Comparison of ENCODE assay signal across 24 cellular contexts in genomic region chr3:63479661-63480035, GRCh38.
DNase-seq lines count a peak whose midpoint lies in the region; ATAC-seq, FAIRE-seq and TF ChIP-seq lines count a peak whose summit lies in the region.
"Had no signal": no experiment of that assay in that cellular context is flagged by ENCODE, and none has a peak within 500 bp of the region (broad histone marks: within the 10 kb centered on the region; RNA-seq: fewer than 3 reads in every experiment).

No MANE protein-coding gene starts in this region.

- no peak overlapping the region for H2AFZ ChIP-seq in HepG2 (ENCODE audit: low read length)
- no peak overlapping the region for H2AFZ ChIP-seq in trophoblast cell (ENCODE audit: insufficient read depth, low read length, poor library complexity)

- H3K36me3 ChIP-seq in liver (ENCODE audit: control insufficient read depth in 4 of 4, insufficient read depth in 3 of 4, low read depth in 1 of 4, low read length in 3 of 4) (no peaks in the 10 kb centered on the region), HepG2 (replicated peaks in 1 of 2; ENCODE audit: control insufficient read depth in 1 of 2, insufficient read depth in 2 of 2, low read length in 2 of 2) (no peaks in the 10 kb centered on the region), gastroesophageal sphincter (no peaks in the 10 kb centered on the region), trophoblast cell (ENCODE audit: control insufficient read depth in 1 of 2, insufficient read depth in 2 of 2, low read length in 2 of 2) (no peaks in the 10 kb centered on the region)

- no peak overlapping the region for H2BK5ac ChIP-seq in trophoblast cell (ENCODE audit: low read depth, low read length, poor library complexity)

- no peak overlapping the region for H2BK120ac ChIP-seq in trophoblast cell (ENCODE audit: insufficient read depth, low read length, poor library complexity)

- H3K79me1 ChIP-seq in trophoblast cell (ENCODE audit: low read length), result no peaks in the 10 kb centered on the region

- TF ChIP-seq POLR2A in HepG2 (IDR thresholded peaks at IDR 0.05; ENCODE audit: insufficient read depth in 1 of 2, low read depth in 2 of 2, low read length in 2 of 2) (no peak), gastroesophageal sphincter (IDR thresholded peaks at IDR 0.05) (no peak)

- intact Hi-C loops in HepG2 (cut with micrococcal nuclease; ENCODE audit: unreplicated experiment), result no loop called here

- H3K9ac ChIP-seq in liver (ENCODE audit: low read depth in 1 of 2, low read length in 2 of 2) (no peak overlapping the region), HepG2 (ENCODE audit: insufficient read depth, low read depth, low read length) (no peak overlapping the region), trophoblast cell (ENCODE audit: low read length) (peak overlapping the region; percentile 26)
- H3K9ac ChIP-seq: SK-N-SH had no signal

- H4K12ac ChIP-seq in trophoblast cell (ENCODE audit: low read depth, low read length), result no peak overlapping the region

- TF ChIP-seq CTCF in liver (IDR thresholded peaks at IDR 0.05; ENCODE audit: low read depth, low read length, missing input control) (no peak), HepG2 (CRISPR knock-in tag; IDR thresholded peaks at IDR 0.05) (no peak), gastroesophageal sphincter (IDR thresholded peaks at IDR 0.05) (no peak)

- H3K14ac ChIP-seq in trophoblast cell (ENCODE audit: low read length), result no peak overlapping the region

- POLR2A ChIA-PET in HepG2 (lab: Yijun Ruan, JAX), result no interaction called here

- CTCF ChIA-PET in HepG2 (lab: Yijun Ruan, JAX; ENCODE audit: low intra/inter-chr PET ratio, low total read pairs), result no interaction called here

- H3K4me1 ChIP-seq in liver (ENCODE audit: control insufficient read depth in 4 of 4, insufficient read depth in 4 of 4, low read length in 3 of 4) (no peaks in the 10 kb centered on the region), HepG2 (ENCODE audit: insufficient read depth, low read length) (peaks cover 7% of the 10 kb centered on the region), gastroesophageal sphincter (no peaks in the 10 kb centered on the region), trophoblast cell (ENCODE audit: control insufficient read depth in 1 of 2, insufficient read depth in 2 of 2, low read length in 2 of 2) (no peaks in the 10 kb centered on the region)

- TF ChIP-seq RAD21 in liver (IDR thresholded peaks at IDR 0.05) (no peak), HepG2 (CRISPR knock-in tag; IDR thresholded peaks at IDR 0.05) (no peak)

- DNase-seq in HepG2 (ENCODE audit: low spot score) (no peak), trophoblast cell (no peak), hippocampal formation (lab: John Stamatoyannopoulos, UW) (no peak), T-helper 9 cell (no peak)
- no peak for DNase-seq in stimulated activated CD4-positive, alpha-beta T cell treated with anti-CD3 and anti-CD28 coated beads, Interleukin-12 subunit alpha, Interleukin-12 subunit beta, amount 100 ng/mL, for 4 hours
- DNase-seq: 8988T; AML-193; C1 segment of cervical spinal cord; CD8-positive, alpha-beta T cell; DND-41; Karpas-422; MV-4-11; NCI-H1417; NCI-H187; NCI-H226; NCI-H774; NK-92 treated with Interleukin-12 subunit alpha and Interleukin-12 subunit beta, amount 100 ng/mL, for 24 hours; SHP77 treated with DMSO at 0.1 percent for 48 hours; SK-N-SH had no signal

- H3K27me3 ChIP-seq in liver (ENCODE audit: control insufficient read depth in 4 of 4, insufficient read depth in 4 of 4, low read length in 3 of 4), result peaks cover 0 to 2% (median 0%) of the 10 kb centered on the region in 4 donors
- peaks cover 0 to 1% of the 10 kb centered on the region in 2 experiments; a peak in 1 of 5 replicates for H3K27me3 ChIP-seq in HepG2 (ENCODE audit: control insufficient read depth in 1 of 2, insufficient read depth in 2 of 2, low read length in 2 of 2)
- no peaks in the 10 kb centered on the region for H3K27me3 ChIP-seq in gastroesophageal sphincter
- H3K27me3 ChIP-seq in trophoblast cell (ENCODE audit: insufficient read depth, low read length), result no peaks in the 10 kb centered on the region

- H3K79me2 ChIP-seq in HepG2 (ENCODE audit: insufficient read depth, low read length) (no peaks in the 10 kb centered on the region), trophoblast cell (ENCODE audit: control insufficient read depth, insufficient read depth, low read length, poor library complexity) (no peaks in the 10 kb centered on the region)

- H3K4me2 ChIP-seq in HepG2 (ENCODE audit: low read depth, low read length) (no peak overlapping the region), trophoblast cell (ENCODE audit: low read length) (no peak overlapping the region)
- H3K4me2 ChIP-seq: SK-N-SH had no signal

- TF ChIP-seq EP300 in HepG2 (IDR thresholded peaks at IDR 0.05; ENCODE audit: low read depth in 2 of 2, low read length in 2 of 2), result no peak
- no peak for TF ChIP-seq EP300 in HepG2 (CRISPR knock-in tag; IDR thresholded peaks at IDR 0.05; ENCODE audit: borderline replicate concordance)
- TF ChIP-seq EP300 in gastroesophageal sphincter (IDR thresholded peaks at IDR 0.05), result no peak

- 70% methylated on average over 2 of the region's 2 CpGs for WGBS in liver
- WGBS in HepG2 (ENCODE audit: low lambda C conversion rate), result 45% methylated on average over 2 of the region's 2 CpGs
- WGBS in gastroesophageal sphincter (ENCODE audit: low coverage in 1 of 2), 2 donors, result 30 to 38% methylated on average over 1 of the region's 2 CpGs
- no CpG with 5 or more reads among the region's 2 CpGs for WGBS in trophoblast cell (ENCODE audit: extremely low coverage, insufficient coverage, insufficient read length)

- H3K4me3 ChIP-seq in liver (ENCODE audit: low read depth in 1 of 3, low read length in 3 of 3) (no peak overlapping the region), HepG2 (replicated peaks in 1 of 3; ENCODE audit: insufficient read depth in 1 of 3, low read depth in 2 of 3, low read length in 3 of 3) (no peak overlapping the region), gastroesophageal sphincter (no peak overlapping the region), trophoblast cell (ENCODE audit: low read depth, low read length) (no peak overlapping the region)

- no peak overlapping the region for H4K8ac ChIP-seq in trophoblast cell (ENCODE audit: low read depth, low read length)

- H4K20me1 ChIP-seq in HepG2 (ENCODE audit: insufficient read depth, low read length), result no peaks in the 10 kb centered on the region

- H2AK5ac ChIP-seq in trophoblast cell (ENCODE audit: low read length), result no peak overlapping the region

- H3K27ac ChIP-seq in liver (ENCODE audit: low read depth in 1 of 2, low read length in 2 of 2) (no peak overlapping the region), HepG2 (ENCODE audit: extremely low read length, insufficient read depth, low read length) (no peak overlapping the region), gastroesophageal sphincter (no peak overlapping the region), trophoblast cell (ENCODE audit: low read depth, low read length) (no peak overlapping the region)
- H3K27ac ChIP-seq: RWPE1 had no signal

- no peak overlapping the region for H3K18ac ChIP-seq in trophoblast cell (ENCODE audit: low read length)

- no peak overlapping the region for H4K91ac ChIP-seq in trophoblast cell (ENCODE audit: low read depth, low read length)

- no peak overlapping the region for H3K4ac ChIP-seq in trophoblast cell (ENCODE audit: low read depth, low read length)

- no TSS peak for BruUV-seq in HepG2 (replicated peaks; lab: Mats Ljungman, UMichigan)

- no peak overlapping the region for H2BK12ac ChIP-seq in trophoblast cell (ENCODE audit: low read length)

- FAIRE-seq in HepG2 (lab: Jason Lieb, UNC), result no peak
- FAIRE-seq: GM12892, H1 had no signal

- no peak overlapping the region for H3K23ac ChIP-seq in trophoblast cell (ENCODE audit: low read length)

- in situ Hi-C loops in HepG2 (cut with HindIII; ENCODE audit: extremely low pct_ligation_motif_present, low pct_unique_long_range_greater_than_20kb), result no loop called here

- ATAC-seq in HepG2 (no peak), gastroesophageal sphincter (peak; percentile 35)
- ATAC-seq: CD8-positive, alpha-beta T cell had no signal

- H3K9me3 ChIP-seq in liver (ENCODE audit: control insufficient read depth in 4 of 4, low read length in 3 of 4) (no peaks in the 10 kb centered on the region), HepG2 (ENCODE audit: low read length) (no peaks in the 10 kb centered on the region), gastroesophageal sphincter (no peaks in the 10 kb centered on the region), trophoblast cell (ENCODE audit: insufficient read depth, low read depth, low read length) (peaks cover 4% of the 10 kb centered on the region)
- H3K9me3 ChIP-seq: SK-N-SH had no signal

TF ChIP-seq in liver, 16 proteins besides CTCF, POLR2A, EP300 and RAD21 (continues in another document):
- no peak for TF ChIP-seq SP1 (IDR thresholded peaks at IDR 0.05)
- TF ChIP-seq FOXA1 (IDR thresholded peaks at IDR 0.05), result no peak
- TF ChIP-seq, protein P1, sequence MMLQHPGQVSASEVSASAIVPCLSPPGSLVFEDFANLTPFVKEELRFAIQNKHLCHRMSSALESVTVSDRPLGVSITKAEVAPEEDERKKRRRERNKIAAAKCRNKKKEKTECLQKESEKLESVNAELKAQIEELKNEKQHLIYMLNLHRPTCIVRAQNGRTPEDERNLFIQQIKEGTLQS (IDR thresholded peaks at IDR 0.05), result no peak
- TF ChIP-seq HNF4A (conservative IDR thresholded peaks at IDR 0.05), result no peak

TF ChIP-seq in HepG2, 621 proteins besides CTCF, POLR2A, EP300 and RAD21 (continues in another document):
- TF ChIP-seq, protein P2, sequence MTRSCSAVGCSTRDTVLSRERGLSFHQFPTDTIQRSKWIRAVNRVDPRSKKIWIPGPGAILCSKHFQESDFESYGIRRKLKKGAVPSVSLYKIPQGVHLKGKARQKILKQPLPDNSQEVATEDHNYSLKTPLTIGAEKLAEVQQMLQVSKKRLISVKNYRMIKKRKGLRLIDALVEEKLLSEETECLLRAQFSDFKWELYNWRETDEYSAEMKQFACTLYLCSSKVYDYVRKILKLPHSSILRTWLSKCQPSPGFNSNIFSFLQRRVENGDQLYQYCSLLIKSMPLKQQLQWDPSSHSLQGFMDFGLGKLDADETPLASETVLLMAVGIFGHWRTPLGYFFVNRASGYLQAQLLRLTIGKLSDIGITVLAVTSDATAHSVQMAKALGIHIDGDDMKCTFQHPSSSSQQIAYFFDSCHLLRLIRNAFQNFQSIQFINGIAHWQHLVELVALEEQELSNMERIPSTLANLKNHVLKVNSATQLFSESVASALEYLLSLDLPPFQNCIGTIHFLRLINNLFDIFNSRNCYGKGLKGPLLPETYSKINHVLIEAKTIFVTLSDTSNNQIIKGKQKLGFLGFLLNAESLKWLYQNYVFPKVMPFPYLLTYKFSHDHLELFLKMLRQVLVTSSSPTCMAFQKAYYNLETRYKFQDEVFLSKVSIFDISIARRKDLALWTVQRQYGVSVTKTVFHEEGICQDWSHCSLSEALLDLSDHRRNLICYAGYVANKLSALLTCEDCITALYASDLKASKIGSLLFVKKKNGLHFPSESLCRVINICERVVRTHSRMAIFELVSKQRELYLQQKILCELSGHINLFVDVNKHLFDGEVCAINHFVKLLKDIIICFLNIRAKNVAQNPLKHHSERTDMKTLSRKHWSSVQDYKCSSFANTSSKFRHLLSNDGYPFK (CRISPR knock-in tag; IDR thresholded peaks at IDR 0.05; ENCODE audit: borderline replicate concordance), result no peak
- no peak for TF ChIP-seq YEATS2 (CRISPR knock-in tag; IDR thresholded peaks at IDR 0.05; ENCODE audit: borderline replicate concordance)
- no peak for TF ChIP-seq ZBTB1 (CRISPR knock-in tag; IDR thresholded peaks at IDR 0.05; ENCODE audit: borderline replicate concordance)
